Comparison of ENCODE assay signal across 20 cellular contexts in the genomic region with DNA sequence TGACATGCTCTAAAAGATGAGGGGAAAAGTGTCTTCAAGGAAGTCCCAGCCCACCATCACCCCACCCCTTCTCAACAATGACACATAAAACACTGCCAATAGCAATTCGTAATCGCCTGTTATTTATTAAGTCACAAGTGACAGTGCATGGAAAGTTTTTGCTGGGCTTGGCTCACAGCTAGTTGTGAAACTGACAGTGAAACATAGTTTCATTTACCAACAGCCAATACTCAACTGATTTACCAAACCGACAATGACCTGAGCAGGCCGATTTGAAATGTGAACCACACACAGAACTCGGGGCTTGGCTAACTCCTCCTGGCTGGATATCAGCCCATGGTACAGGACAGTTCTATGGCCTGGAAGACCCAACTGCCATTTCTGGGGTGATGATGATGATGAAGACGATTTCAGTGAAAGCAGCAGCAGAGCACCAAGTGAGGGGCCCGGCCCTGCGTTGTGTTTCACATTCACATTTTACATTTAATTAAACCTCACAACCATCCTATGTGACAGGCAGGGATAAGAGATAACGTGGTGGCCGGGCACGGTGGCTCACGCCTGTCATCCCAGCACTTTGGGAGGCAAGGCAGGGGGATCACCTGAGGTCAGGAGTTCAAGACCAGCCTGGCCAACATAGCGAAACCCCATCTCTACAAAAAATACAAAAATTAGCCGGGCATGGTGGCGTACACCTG. TPM values are rescaled to one million over a fixed set of nuclear protein-coding genes. Genes with fewer than 3 reads are reported as not detected.
A peak's percentile ranks its signal among the peaks of the same experiment; 100 is the strongest.
DNase-seq lines count a peak whose midpoint lies in the region; ATAC-seq, FAIRE-seq and TF ChIP-seq lines count a peak whose summit lies in the region.
"Had no signal": no experiment of that assay in that cellular context is flagged by ENCODE, and none has a peak within 500 bp of the region (broad histone marks: within the 10 kb centered on the region; RNA-seq: fewer than 3 reads in every experiment).

No MANE protein-coding gene starts in this region.

- no peak for DNase-seq in stimulated activated naive CD8-positive, alpha-beta T cell treated with anti-CD3 and anti-CD28 coated beads, Interleukin-15, amount 100 ng/mL, for 72 hours
- no peak for DNase-seq in stimulated activated naive CD8-positive, alpha-beta T cell treated with anti-CD3 and anti-CD28 coated beads, Interleukin-15, Interleukin-2, amounts not matched to agents 100 U/mL and 50 U/mL, for 24 hours
- DNase-seq in GM12878 (ENCODE audit: low read depth, low spot score) (no peak), ecto neural progenitor cell (ENCODE audit: low spot score) (no peak)
- DNase-seq: CD4-positive, CD25-positive, alpha-beta regulatory T cell; DMS53; GOT3; NCI-H1092; NCI-H1694; NCI-H2107; NCI-H226; NCI-H524 treated with DMSO at 0.1 percent for 48 hours; NK-92 treated with Interleukin-12 subunit alpha and Interleukin-12 subunit beta, amount 100 ng/mL, for 24 hours; SHP77 treated with DMSO at 0.1 percent for 48 hours had no signal

- no peak overlapping the region for H3K4me3 Mint-ChIP-seq in stimulated activated naive CD8-positive, alpha-beta T cell treated with anti-CD3 and anti-CD28 coated beads, Interleukin-15, amount 100 ng/mL, for 72 hours
- H3K4me3 Mint-ChIP-seq: CD4-positive, CD25-positive, alpha-beta regulatory T cell had no signal

- H3K27me3 Mint-ChIP-seq in stimulated activated naive CD8-positive, alpha-beta T cell treated with anti-CD3 and anti-CD28 coated beads, Interleukin-15, amount 100 ng/mL, for 72 hours, result no peaks in the 10 kb centered on the region
- H3K27me3 Mint-ChIP-seq: CD4-positive, CD25-positive, alpha-beta regulatory T cell had no signal

- POLR2A ChIA-PET in HEK293 (lab: Yijun Ruan, JAX), result no interaction called here
- POLR2A ChIA-PET in GM12878 (lab: Charles Lee), result interaction anchor here (3.4 kb wide), 1 partner anchor 14 kb away, joined by 16 read pairs; no protein-coding TSS in a partner anchor

- no peak; a peak in 1 of 4 replicates for TF ChIP-seq EP300 in GM12878 (IDR thresholded peaks at IDR 0.05; ENCODE audit: borderline replicate concordance in 1 of 2, control insufficient read depth in 1 of 2, low read depth in 2 of 2, low read length in 2 of 2)

- in situ Hi-C loops in GM12878 (cut with MboI), result no loop called here

- H3K36me3 ChIP-seq in HEK293 (ENCODE audit: control insufficient read depth in 2 of 2, insufficient read depth in 1 of 2, low read length in 2 of 2) (peaks cover 11 to 64% of the 10 kb centered on the region in 2 experiments), GM12878 (ENCODE audit: control insufficient read depth in 2 of 2, insufficient read depth in 2 of 2, low read length in 1 of 2) (peaks cover 15 to 25% of the 10 kb centered on the region in 2 experiments; a peak in 3 of 4 replicates)

- ATAC-seq in stimulated activated naive CD8-positive, alpha-beta T cell treated with anti-CD3 and anti-CD28 coated beads, Interleukin-15, amount 100 ng/mL, for 72 hours, result no peak
- no peak for ATAC-seq in stimulated activated naive CD8-positive, alpha-beta T cell treated with anti-CD3 and anti-CD28 coated beads, Interleukin-15, Interleukin-2, amounts not matched to agents 100 U/mL and 50 U/mL, for 24 hours
- ATAC-seq in GM12878 (peak; percentile 43), HG02678 (IDR thresholded peaks at IDR 0.05; ENCODE audit: unreplicated experiment) (no peak), HG03025 (IDR thresholded peaks at IDR 0.05; ENCODE audit: low FRiP score, unreplicated experiment) (no peak)
- ATAC-seq: HepG2, SK-N-SH treated with all-trans-retinoic acid at 6 μM for 48 hours had no signal

- no peaks in the 10 kb centered on the region for H3K9me3 ChIP-seq in HEK293 (ENCODE audit: control insufficient read depth, insufficient read depth, low read depth, low read length)
- no peaks in the 10 kb centered on the region; the same call in 2 of the 3 replicates for H3K9me3 ChIP-seq in GM12878 (replicated peaks; ENCODE audit: control insufficient read depth, insufficient read depth, low read length)

- peaks cover 16% of the 10 kb centered on the region for H3K4me1 Mint-ChIP-seq in stimulated activated naive CD8-positive, alpha-beta T cell treated with anti-CD3 and anti-CD28 coated beads, Interleukin-15, amount 100 ng/mL, for 72 hours

- H4K20me1 ChIP-seq in GM12878 (ENCODE audit: control insufficient read depth, insufficient read depth), result no peaks in the 10 kb centered on the region

- RAD21 ChIA-PET in GM12878 (lab: Charles Lee; ENCODE audit: unreplicated experiment), result interaction anchor here (0.8 to 1.7 kb wide), 2 partner anchors 41 to 194 kb away, joined by 3 to 9 read pairs; no protein-coding TSS in a partner anchor

- BruUV-seq in GM12878 (replicated peaks; lab: Mats Ljungman, UMichigan), result no TSS peak

- WGBS in GM12878 (ENCODE audit: insufficient coverage, insufficient replicate concordance, low lambda C conversion rate, missing lambda C conversion rate), result 96% methylated on average over 15 of the region's 15 CpGs

- H3K9ac ChIP-seq in GM12878 (ENCODE audit: control insufficient read depth, insufficient read depth, low read length), result no peak overlapping the region
- H3K9ac ChIP-seq: KMS-11 had no signal

- H3K79me2 ChIP-seq in GM12878 (ENCODE audit: control insufficient read depth, insufficient read depth, low read length), result no peaks in the 10 kb centered on the region

- TF ChIP-seq POLR2A in GM12878 (IDR thresholded peaks at IDR 0.05; ENCODE audit: low read depth, low read length), result no peak

- H3K4me1 ChIP-seq in HEK293 (ENCODE audit: control insufficient read depth, insufficient read depth, low read length), result no peaks in the 10 kb centered on the region
- peaks cover 9% of the 10 kb centered on the region for H3K4me1 ChIP-seq in GM12878 (ENCODE audit: control insufficient read depth, insufficient read depth, low read length)

- H3K27ac ChIP-seq in HEK293 (ENCODE audit: extremely low read depth, low read depth, low read length) (no peak overlapping the region), GM12878 (ENCODE audit: control insufficient read depth, insufficient read depth) (no peak overlapping the region)
- H3K27ac ChIP-seq: KMS-11 had no signal

- H3K27ac Mint-ChIP-seq in stimulated activated naive CD8-positive, alpha-beta T cell treated with anti-CD3 and anti-CD28 coated beads, Interleukin-15, amount 100 ng/mL, for 72 hours, result peak overlapping the region; percentile 40 to 89
- H3K27ac Mint-ChIP-seq: CD4-positive, CD25-positive, alpha-beta regulatory T cell had no signal

- SMC1A ChIA-PET in GM12878 (lab: Charles Lee; ENCODE audit: uncharacterized antibody, unreplicated experiment), result interaction anchor here (1.3 to 1.4 kb wide), 2 partner anchors 15 to 42 kb away, joined by 3 to 8 read pairs; no protein-coding TSS in a partner anchor

- H3K9me3 Mint-ChIP-seq in stimulated activated naive CD8-positive, alpha-beta T cell treated with anti-CD3 and anti-CD28 coated beads, Interleukin-15, amount 100 ng/mL, for 72 hours, result peaks cover 0 to 15% of the 10 kb centered on the region in 2 donors
- H3K9me3 Mint-ChIP-seq: CD4-positive, CD25-positive, alpha-beta regulatory T cell had no signal

- H2AFZ ChIP-seq in GM12878 (ENCODE audit: control insufficient read depth, low read depth, low read length), result no peak overlapping the region

- H3K4me3 ChIP-seq in HEK293 (ENCODE audit: low read depth, low read length) (no peak overlapping the region), GM12878 (no peak overlapping the region)

- no peak for FAIRE-seq in GM12878 (lab: Jason Lieb, UNC)
- FAIRE-seq: HepG2 had no signal

- H3K27me3 ChIP-seq in GM12878 (replicated peaks in 1 of 2; ENCODE audit: control insufficient read depth in 2 of 2, insufficient read depth in 2 of 2, low read length in 1 of 2), result no peaks in the 10 kb centered on the region

- CTCF ChIA-PET in HEK293 (lab: Yijun Ruan, JAX) (no interaction called here), GM12878 (lab: Yijun Ruan, JAX) (no interaction called here)

- TF ChIP-seq CTCF in HEK293 (tag by site-specific recombination; IDR thresholded peaks at IDR 0.05) (no peak), GM12878 (IDR thresholded peaks at IDR 0.05 in 2 of 3, conservative IDR thresholded peaks at IDR 0.05 in 1 of 3; ENCODE audit: control insufficient read depth in 2 of 3, extremely low read depth in 1 of 3, insufficient read depth in 1 of 3, low read depth in 3 of 3, low read length in 3 of 3) (no peak)

- H3K4me2 ChIP-seq in GM12878 (ENCODE audit: control insufficient read depth, insufficient read depth), result no peak overlapping the region
- H3K4me2 ChIP-seq: KMS-11 had no signal

- TF ChIP-seq RAD21 in GM12878 (IDR thresholded peaks at IDR 0.05; ENCODE audit: insufficient read depth, low read depth, low read length), result no peak

- intact Hi-C loops in GM12878 (cut with micrococcal nuclease; ENCODE audit: unreplicated experiment), result no loop called here

RNA-seq across cellular contexts. Expression of a gene that starts 42.7 kb away (rescaled TPM):
- 45.5 and 50.6 TPM in 2 replicates for total RNA-seq in GM12878 (2013; cell fraction: nucleolus; rRNA removed)
- total RNA-seq in GM12878 (2014; rRNA removed) (25.0 and 28.5 TPM in 2 replicates), GM12878 (2014; rRNA removed; fragmentation: Illumina TruSeq; extraction: Trizol) (17.1 and 17.7 TPM in 2 replicates), GM12878 (2021) (37.7 and 38.3 TPM in 2 replicates)
- polyA plus RNA-seq in GM12878 (2011; ENCODE audit: low read depth), result 11.2 TPM
- polyA plus RNA-seq in GM12878 (2011; rRNA removed) (34.8 and 40.6 TPM in 2 replicates), GM12878 (2014; fragmentation: Illumina TruSeq; extraction: Trizol) (26.5 and 28.8 TPM in 2 replicates), GM12878 (2014; fragmentation: Nextera tagmentation; extraction: Ambion mirVana) (1 to 10 TPM; 5.2 to 5.3 TPM), GM12878 (2014; rRNA removed) (33.0 and 35.3 TPM in 2 replicates), GM12878 (2016; fragmentation: Nextera tagmentation; extraction: Ambion mirVana) (10 to 100 TPM; 23.7 to 24.8 TPM)
- polyA plus RNA-seq in GM12878 (2011; cell fraction: cytosol; rRNA removed), result 48.6 and 50.5 TPM in 2 replicates
- polyA plus RNA-seq in GM12878 (2011; cell fraction: nucleus; rRNA removed), result 76.2 and 79.0 TPM in 2 replicates
- 17.3 and 19.6 TPM in 2 replicates for polyA plus RNA-seq in GM12878 (2012)
- polyA minus RNA-seq in GM12878 (2011; rRNA and poly(A)+ RNA removed), result 46.7 and 58.2 TPM in 2 replicates
- 18.5 and 23.1 TPM in 2 replicates for polyA minus RNA-seq in GM12878 (2011; cell fraction: cytosol; rRNA and poly(A)+ RNA removed)
- 29.7 and 44.9 TPM in 2 replicates for polyA minus RNA-seq in GM12878 (2011; cell fraction: nucleus; rRNA and poly(A)+ RNA removed)

RNA-seq across cellular contexts. Expression of a gene that starts 43.9 kb away (rescaled TPM):
- total RNA-seq in GM12878 (2013; cell fraction: nucleolus; rRNA removed), result 75.0 TPM in 2 replicates
- total RNA-seq in GM12878 (2014; rRNA removed) (25.3 and 28.0 TPM in 2 replicates), GM12878 (2014; rRNA removed; fragmentation: Illumina TruSeq; extraction: Trizol) (15.3 and 17.3 TPM in 2 replicates), GM12878 (2021) (17.0 and 18.6 TPM in 2 replicates)
- 12.3 TPM for polyA plus RNA-seq in GM12878 (2011; ENCODE audit: low read depth)
- polyA plus RNA-seq in GM12878 (2011; rRNA removed) (35.2 and 43.4 TPM in 2 replicates), GM12878 (2014; fragmentation: Illumina TruSeq; extraction: Trizol) (10.4 and 16.2 TPM in 2 replicates), GM12878 (2014; fragmentation: Nextera tagmentation; extraction: Ambion mirVana) (10 to 100 TPM in 1 of 2 experiments, 1 to 10 TPM in 1; 9.0 to 11.3 TPM), GM12878 (2014; rRNA removed) (28.4 and 31.7 TPM in 2 replicates), GM12878 (2016; fragmentation: Nextera tagmentation; extraction: Ambion mirVana) (10 to 100 TPM; 22.4 to 27.4 TPM)
- 46.5 and 63.0 TPM in 2 replicates for polyA plus RNA-seq in GM12878 (2011; cell fraction: cytosol; rRNA removed)
- polyA plus RNA-seq in GM12878 (2011; cell fraction: nucleus; rRNA removed), result 59.7 and 68.9 TPM in 2 replicates
- 16.2 and 20.4 TPM in 2 replicates for polyA plus RNA-seq in GM12878 (2012)
- polyA minus RNA-seq in GM12878 (2011; rRNA and poly(A)+ RNA removed), result 54.9 and 57.2 TPM in 2 replicates
- polyA minus RNA-seq in GM12878 (2011; cell fraction: cytosol; rRNA and poly(A)+ RNA removed), result 9.9 and 10.8 TPM in 2 replicates
- polyA minus RNA-seq in GM12878 (2011; cell fraction: nucleus; rRNA and poly(A)+ RNA removed), result 25.8 and 32.5 TPM in 2 replicates
